ENCODE assay signal across 9 cellular contexts in genomic region chrX:153667931-153668396, GRCh38. TPM values are rescaled to one million over a fixed set of nuclear protein-coding genes. Genes with fewer than 3 reads are reported as not detected.
DNase-seq lines count a peak whose midpoint lies in the region; ATAC-seq and TF ChIP-seq lines count a peak whose summit lies in the region.
"Had no signal": no experiment of that assay in that cellular context is flagged by ENCODE, and none has a peak within 500 bp of the region (broad histone marks: within the 10 kb centered on the region; RNA-seq: fewer than 3 reads in every experiment).

No MANE protein-coding gene starts in this region.

- POLR2A ChIA-PET in Caco-2 (lab: Charles Lee), result no interaction called here

- CTCF ChIA-PET in Caco-2 (lab: Charles Lee), result interaction anchor here (0.5 to 2.1 kb wide), 17 partner anchors 17 to 260 kb away, joined by 3 to 22 read pairs (median 4); partner anchors contain the start of genes BCAP31 and DUSP9

- H3K9me3 ChIP-seq in Caco-2, result no peaks in the 10 kb centered on the region

- H3K27me3 Mint-ChIP-seq in Caco-2 (ENCODE audit: insufficient read depth, unreplicated experiment), result peaks cover 4% of the 10 kb centered on the region

- peak overlapping the region; percentile 36 for H3K4me3 ChIP-seq in Caco-2 (ENCODE audit: low read depth, low read length)

- H3K4me3 Mint-ChIP-seq in Caco-2 (ENCODE audit: unreplicated experiment), result peak overlapping the region; percentile 72

- BruUV-seq in Caco-2 (replicated peaks; lab: Mats Ljungman, UMichigan), result no TSS peak

- H3K36me3 ChIP-seq in Caco-2 (ENCODE audit: control insufficient read depth, insufficient read depth, low read length), result no peaks in the 10 kb centered on the region

- H3K27ac Mint-ChIP-seq in Caco-2 (ENCODE audit: unreplicated experiment), result no peak overlapping the region

- intact Hi-C loops in Caco-2 (cut with micrococcal nuclease; ENCODE audit: unreplicated experiment), result loop anchor here (1.0 to 2.0 kb wide), 3 partner anchors 111 to 709 kb away; no protein-coding TSS in a partner anchor

- no peak for ATAC-seq in GM21360 (IDR thresholded peaks at IDR 0.05; ENCODE audit: unreplicated experiment)

- H3K27me3 ChIP-seq in Caco-2 (replicated peaks; ENCODE audit: control insufficient read depth, insufficient read depth, low read length), result no peaks in the 10 kb centered on the region

- H3K36me3 Mint-ChIP-seq in Caco-2 (ENCODE audit: insufficient read depth, unreplicated experiment), result peaks cover 6% of the 10 kb centered on the region

- TF ChIP-seq CTCF in Caco-2 (IDR thresholded peaks at IDR 0.05; ENCODE audit: insufficient read depth in 1 of 2, low read depth in 1 of 2, low read length in 1 of 2, severe bottlenecking in 1 of 2, unreplicated experiment in 1 of 2), result peak; percentile 74 to 79

- no peaks in the 10 kb centered on the region for H3K9me3 Mint-ChIP-seq in Caco-2 (ENCODE audit: unreplicated experiment)

- no peaks in the 10 kb centered on the region for H3K4me1 Mint-ChIP-seq in Caco-2 (ENCODE audit: low read depth, unreplicated experiment)

- no peaks in the 10 kb centered on the region for H3K4me1 ChIP-seq in Caco-2

- DNase-seq in Caco-2, result peak; percentile 73 to 84
- DNase-seq in HCEC 1CT, result peak; percentile 44
- DNase-seq in NCI-H2227 (lab: John Stamatoyannopoulos, UW; ENCODE audit: unreplicated experiment), result peak; percentile 78
- peak; percentile 61 for DNase-seq in activated CD4-positive, alpha-beta T cell treated with anti-CD3 and anti-CD28 coated beads for 1 hour
- peak; percentile 62 for DNase-seq in central memory CD4-positive, alpha-beta T cell
- peak; percentile 75 for DNase-seq in kidney tubule cell (ENCODE audit: low spot score)
- DNase-seq in stimulated activated CD4-positive, alpha-beta T cell treated with anti-CD3 and anti-CD28 coated beads, Interleukin-1b, Interleukin-23, amount 100 ng/mL, for 48 hours, result peak; percentile 78

RNA-seq across cellular contexts. Expression of gene PNCK, which starts 5.6 kb away (rescaled TPM):
- total RNA-seq in Caco-2 (2022), result not detected in 2 replicates
- total RNA-seq: activated CD8-positive, alpha-beta memory T cell treated with anti-CD3 and anti-CD28 coated beads for 36 hours had no signal

RNA-seq across cellular contexts. Expression of gene SLC6A8, which starts 19.8 kb away (rescaled TPM):
- 8.8 and 11.2 TPM in 2 replicates for total RNA-seq in Caco-2 (2022)

RNA-seq across cellular contexts. Expression of gene DUSP9, which starts 21.0 kb away (rescaled TPM):
- 9.0 and 12.0 TPM in 2 replicates for total RNA-seq in Caco-2 (2022)

RNA-seq across cellular contexts. Expression of gene BCAP31, which starts 56.2 kb away (rescaled TPM):
- 232 and 234 TPM in 2 replicates for total RNA-seq in Caco-2 (2022)

RNA-seq across cellular contexts. Expression of gene ABCD1, which starts 56.7 kb away (rescaled TPM):
- 4.3 and 4.5 TPM in 2 replicates for total RNA-seq in Caco-2 (2022)
